ENCODE assay signal across 8 cellular contexts in genomic region chr16:67547423-67548264, GRCh38. TPM values are rescaled to one million over a fixed set of nuclear protein-coding genes. Genes with fewer than 3 reads are reported as not detected.
DNase-seq lines count a peak whose midpoint lies in the region; ATAC-seq and TF ChIP-seq lines count a peak whose summit lies in the region.

No MANE protein-coding gene starts in this region.

- H3K27me3 ChIP-seq in naive thymus-derived CD4-positive, alpha-beta T cell (ENCODE audit: control insufficient read depth in 2 of 2, insufficient read depth in 2 of 2, low read length in 2 of 2), result no peaks in the 10 kb centered on the region

- peak overlapping the region; percentile 70 for H3K27ac ChIP-seq in naive thymus-derived CD4-positive, alpha-beta T cell (ENCODE audit: low read depth, low read length)

- H3K36me3 Mint-ChIP-seq in naive thymus-derived CD4-positive, alpha-beta T cell, result peaks cover 0 to 11% (median 3%) of the 10 kb centered on the region in 5 donors

- peak; percentile 46 for ATAC-seq in HG03108 (IDR thresholded peaks at IDR 0.05; ENCODE audit: unreplicated experiment)
- peak; percentile 65 for ATAC-seq in naive thymus-derived CD4-positive, alpha-beta T cell
- ATAC-seq in HG02973 (IDR thresholded peaks at IDR 0.05; ENCODE audit: unreplicated experiment), result no peak

- intact Hi-C loops in naive thymus-derived CD4-positive, alpha-beta T cell (cut with micrococcal nuclease), result loop anchor here (1.0 kb wide), 5 partner anchors 15 to 121 kb away; partner anchors contain the start of genes CARMIL2 (in 2 of the 2), CTCF (in 2 of the 2), ACD (in 1 of the 2) and PARD6A (in 1 of the 2)

- peaks cover 0 to 2% (median 0%) of the 10 kb centered on the region in 11 donors for H3K9me3 Mint-ChIP-seq in naive thymus-derived CD4-positive, alpha-beta T cell

- CTCF ChIA-PET in naive thymus-derived CD4-positive, alpha-beta T cell (lab: Charles Lee), result interaction anchor here (0.6 to 6.0 kb wide), 33 partner anchors 10 to 326 kb away, joined by 3 to 256 read pairs (median 5); partner anchors contain the start of genes ACD, ATP6V0D1, C16orf86 and CARMIL2

- H3K4me1 Mint-ChIP-seq in naive thymus-derived CD4-positive, alpha-beta T cell, result peaks cover 26 to 57% (median 51%) of the 10 kb centered on the region in 7 donors

- H3K9me3 ChIP-seq in naive thymus-derived CD4-positive, alpha-beta T cell (ENCODE audit: control insufficient read depth in 2 of 3, low read length in 3 of 3), result no peaks in the 10 kb centered on the region

- H3K36me3 ChIP-seq in naive thymus-derived CD4-positive, alpha-beta T cell (ENCODE audit: control insufficient read depth in 2 of 3, insufficient read depth in 3 of 3, low read length in 3 of 3), result peaks cover 0 to 13% (median 0%) of the 10 kb centered on the region in 3 experiments

- H3K4me3 Mint-ChIP-seq in naive thymus-derived CD4-positive, alpha-beta T cell, result peak overlapping the region; percentile 75 to 92 (median 86)

- no peak for TF ChIP-seq CTCF in GM12864 (IDR thresholded peaks at IDR 0.05; ENCODE audit: low read depth, low read length, missing control alignments)

- DNase-seq in GM12864 (ENCODE audit: low read depth) (no peak), H4 (ENCODE audit: low spot score) (no peak), NCI-H2196 (lab: John Stamatoyannopoulos, UW; ENCODE audit: unreplicated experiment) (no peak), amygdala (lab: John Stamatoyannopoulos, UW) (no peak)
- peak; percentile 24 for DNase-seq in activated naive CD4-positive, alpha-beta T cell treated with Interleukin-2 at 50 U/mL for 16 hours
- DNase-seq in naive thymus-derived CD4-positive, alpha-beta T cell, result peak in 7 of 9 donors; percentile 61 to 73 (median 69)

- no peaks in the 10 kb centered on the region for H3K27me3 Mint-ChIP-seq in naive thymus-derived CD4-positive, alpha-beta T cell

- H3K27ac Mint-ChIP-seq in naive thymus-derived CD4-positive, alpha-beta T cell, result peak overlapping the region; percentile 84 to 99 (median 97)

- H3K4me3 ChIP-seq in GM12864 (ENCODE audit: low read depth, low read length), result peak overlapping the region; percentile 8
- H3K4me3 ChIP-seq in naive thymus-derived CD4-positive, alpha-beta T cell (ENCODE audit: low read length), result peak overlapping the region; percentile 56

- peaks cover 19 to 42% of the 10 kb centered on the region in 2 donors for H3K4me1 ChIP-seq in naive thymus-derived CD4-positive, alpha-beta T cell (ENCODE audit: control insufficient read depth in 2 of 2, insufficient read depth in 2 of 2, low read length in 2 of 2)

- POLR2A ChIA-PET in naive thymus-derived CD4-positive, alpha-beta T cell (lab: Charles Lee), result interaction anchor here (0.8 to 20.8 kb wide), 24 partner anchors 11 to 259 kb away, joined by 3 to 581 read pairs (median 4); partner anchors contain the start of genes ACD, ATP6V0D1, C16orf86 and CARMIL2

RNA-seq across cellular contexts. Expression of gene CTCF, which starts 14.7 kb away (rescaled TPM):
- total RNA-seq in naive thymus-derived CD4-positive, alpha-beta T cell, result 10 to 100 TPM; 51.4 to 78.6 (median 67.3) TPM
- polyA plus RNA-seq in naive thymus-derived CD4-positive, alpha-beta T cell, result 10 to 100 TPM; 49.8 to 59.8 TPM
- total RNA-seq in H4 (2014; rRNA removed; shearing (Covaris generic)), result 40.9 and 41.3 TPM in 2 replicates

RNA-seq across cellular contexts. Expression of gene RIPOR1, which starts 19.0 kb away (rescaled TPM):
- total RNA-seq in naive thymus-derived CD4-positive, alpha-beta T cell, result 100 to 1,000 TPM in 1 of 5 experiments, 10 to 100 TPM in 4; 39.7 to 103 (median 48.9) TPM
- 1 to 10 TPM; 2.5 to 5.0 TPM for polyA plus RNA-seq in naive thymus-derived CD4-positive, alpha-beta T cell
- 10.4 and 11.0 TPM in 2 replicates for total RNA-seq in H4 (2014; rRNA removed; shearing (Covaris generic))

Comparison
In these comparisons a context has a peak if more than half of its experiments do, and no peak if none do; other contexts are left out.
1. DNase-seq: peak in activated naive CD4-positive, alpha-beta T cell treated with Interleukin-2 at 50 U/mL for 16 hours (single experiment) and naive thymus-derived CD4-positive, alpha-beta T cell (7 of 9); none in GM12864 (single experiment), H4 (single experiment), NCI-H2196 (single experiment) and amygdala (0 of 56).